ENCODE assay signal across 1 cellular context in genomic region chr16:57704011-57704904, GRCh38.
TF ChIP-seq lines count a peak whose summit lies in the region.

No MANE protein-coding gene starts in this region.

TF ChIP-seq in HepG2, 621 proteins besides CTCF, POLR2A, EP300 and RAD21 (continued from another document and continues in another):
- no peak for TF ChIP-seq E2F1 (CRISPR knock-in tag; IDR thresholded peaks at IDR 0.05)
- no peak for TF ChIP-seq ZNF670 (CRISPR knock-in tag; IDR thresholded peaks at IDR 0.05; ENCODE audit: borderline replicate concordance)
- no peak; the same call in 1 of the 2 replicates for TF ChIP-seq ZFP41 (CRISPR knock-in tag; IDR thresholded peaks at IDR 0.05; ENCODE audit: borderline replicate concordance)
- TF ChIP-seq ZNF615 (CRISPR knock-in tag; IDR thresholded peaks at IDR 0.05; ENCODE audit: borderline replicate concordance): no peak
- TF ChIP-seq HOXA7 (CRISPR knock-in tag; IDR thresholded peaks at IDR 0.05): no peak
- no peak for TF ChIP-seq MLXIP (CRISPR knock-in tag; IDR thresholded peaks at IDR 0.05; ENCODE audit: borderline replicate concordance)
- TF ChIP-seq ZFP37 (CRISPR knock-in tag; IDR thresholded peaks at IDR 0.05; ENCODE audit: borderline replicate concordance): no peak; the same call in 1 of the 2 replicates
- TF ChIP-seq E2F2 (CRISPR knock-in tag; IDR thresholded peaks at IDR 0.05; ENCODE audit: borderline replicate concordance): no peak
- TF ChIP-seq ZMAT3 (CRISPR knock-in tag; conservative IDR thresholded peaks at IDR 0.05): no peak
- TF ChIP-seq ZBTB38 (CRISPR knock-in tag; IDR thresholded peaks at IDR 0.05): no peak
- TF ChIP-seq MTF2 (CRISPR knock-in tag; IDR thresholded peaks at IDR 0.05; ENCODE audit: borderline replicate concordance): 0 out of 2 replicates have a peak, but pooled peaks have one; percentile 38
- TF ChIP-seq ZBTB7A (CRISPR knock-in tag; IDR thresholded peaks at IDR 0.05): 0 out of 2 replicates have a peak, but pooled peaks have one; percentile 12
- TF ChIP-seq AGO1 (IDR thresholded peaks at IDR 0.05; ENCODE audit: low read depth, low read length, poor library complexity, severe bottlenecking): no peak
- TF ChIP-seq ERF (CRISPR knock-in tag; IDR thresholded peaks at IDR 0.05): peak; percentile 55; the same call in 1 of the 2 replicates
- 0 out of 2 replicates have a peak, but pooled peaks have one; percentile 6 for TF ChIP-seq ZFP90 (CRISPR knock-in tag; IDR thresholded peaks at IDR 0.05; ENCODE audit: borderline replicate concordance)
- TF ChIP-seq RFXANK (CRISPR knock-in tag; IDR thresholded peaks at IDR 0.05): no peak
- TF ChIP-seq TAF15 (IDR thresholded peaks at IDR 0.05; ENCODE audit: low read depth, low read length, poor library complexity, severe bottlenecking): no peak
- TF ChIP-seq ZNF382 (CRISPR knock-in tag; IDR thresholded peaks at IDR 0.05; ENCODE audit: borderline replicate concordance): no peak
- TF ChIP-seq DMTF1 (CRISPR knock-in tag; IDR thresholded peaks at IDR 0.05): 0 out of 2 replicates have a peak, but pooled peaks have one; percentile 77
- TF ChIP-seq POLR2AphosphoS2 (IDR thresholded peaks at IDR 0.05; ENCODE audit: low read depth, low read length): no peak
- TF ChIP-seq ZNF598 (CRISPR knock-in tag; IDR thresholded peaks at IDR 0.05; ENCODE audit: borderline replicate concordance): no peak
- TF ChIP-seq ZNF792 (CRISPR knock-in tag; IDR thresholded peaks at IDR 0.05): peak; percentile 42; the same call in 1 of the 2 replicates
- no peak for TF ChIP-seq SKI (IDR thresholded peaks at IDR 0.05; ENCODE audit: partially characterized antibody)
- TF ChIP-seq ZBTB4 (CRISPR knock-in tag; IDR thresholded peaks at IDR 0.05; ENCODE audit: borderline replicate concordance): peak; percentile 74; the same call in 1 of the 2 replicates
- TF ChIP-seq ZNF879 (CRISPR knock-in tag; IDR thresholded peaks at IDR 0.05): 0 out of 2 replicates have a peak, but pooled peaks have one; percentile 4
- TF ChIP-seq ZNF678 (CRISPR knock-in tag; IDR thresholded peaks at IDR 0.05): 0 out of 2 replicates have a peak, but pooled peaks have one; percentile 78
- no peak for TF ChIP-seq ZNF12 (CRISPR knock-in tag; IDR thresholded peaks at IDR 0.05)
- TF ChIP-seq GZF1 (CRISPR knock-in tag; IDR thresholded peaks at IDR 0.05): no peak
- TF ChIP-seq ARNTL (CRISPR knock-in tag; IDR thresholded peaks at IDR 0.05): peak; percentile 62; the same call in 1 of the 2 replicates
- peak; percentile 35 for TF ChIP-seq PHF5A (CRISPR knock-in tag; IDR thresholded peaks at IDR 0.05; ENCODE audit: low read depth, unreplicated experiment)
- TF ChIP-seq ARNT2 (CRISPR knock-in tag; IDR thresholded peaks at IDR 0.05; ENCODE audit: low read depth): no peak; the same call in 1 of the 2 replicates
- TF ChIP-seq MXI1 (IDR thresholded peaks at IDR 0.05; ENCODE audit: borderline replicate concordance, low read depth, low read length): no peak
- TF ChIP-seq ZNF367 (CRISPR knock-in tag; IDR thresholded peaks at IDR 0.05; ENCODE audit: borderline replicate concordance): no peak
- no peak for TF ChIP-seq FOXP1 (IDR thresholded peaks at IDR 0.05)
- TF ChIP-seq FOXP1 (CRISPR knock-in tag; IDR thresholded peaks at IDR 0.05): peak; percentile 79; the same call in 1 of the 2 replicates
- TF ChIP-seq GTF2F1 (IDR thresholded peaks at IDR 0.05; ENCODE audit: low read length): no peak
- TF ChIP-seq THAP8 (CRISPR knock-in tag; IDR thresholded peaks at IDR 0.05; ENCODE audit: borderline replicate concordance): no peak
- TF ChIP-seq RXRB (CRISPR knock-in tag; IDR thresholded peaks at IDR 0.05; ENCODE audit: borderline replicate concordance): peak; percentile 18; the same call in 1 of the 2 replicates
- TF ChIP-seq ETV5 (CRISPR knock-in tag; IDR thresholded peaks at IDR 0.05; ENCODE audit: borderline replicate concordance): no peak
- TF ChIP-seq ZSCAN22 (CRISPR knock-in tag; IDR thresholded peaks at IDR 0.05): 0 out of 2 replicates have a peak, but pooled peaks have one; percentile 57
- no peak for TF ChIP-seq PRDM15 (CRISPR knock-in tag; IDR thresholded peaks at IDR 0.05)
- no peak for TF ChIP-seq IKZF1 (IDR thresholded peaks at IDR 0.05)
- no peak for TF ChIP-seq MTF1 (CRISPR knock-in tag; IDR thresholded peaks at IDR 0.05)
- TF ChIP-seq TGIF2 (CRISPR knock-in tag; IDR thresholded peaks at IDR 0.05): no peak
- no peak for TF ChIP-seq TFDP1 (CRISPR knock-in tag; IDR thresholded peaks at IDR 0.05; ENCODE audit: borderline replicate concordance)
